In genomic region chr9:92173318-92173717, GRCh38 we compare ENCODE assay signal across 25 cellular contexts.
"Had no signal": no experiment of that assay in that cellular context is flagged by ENCODE, and none has a peak within 500 bp of the region (broad histone marks: within the 10 kb centered on the region; RNA-seq: fewer than 3 reads in every experiment).

No MANE protein-coding gene starts in this region.

- H3K27ac ChIP-seq: breast epithelium, colonic mucosa, dorsolateral prefrontal cortex, esophagus muscularis mucosa, left ventricle myocardium inferior, neural progenitor cell, testis, uterus had no signal

- H3K36me3 Mint-ChIP-seq: activated CD4-positive, alpha-beta memory T cell treated with anti-CD3 and anti-CD28 coated beads for 36 hours; activated naive CD8-positive, alpha-beta T cell treated with anti-CD3 and anti-CD28 coated beads for 36 hours; mesothelial cell of epicardium; stimulated activated effector memory CD8-positive, alpha-beta T cell treated with anti-CD3 and anti-CD28 coated beads, Interleukin-12 subunit alpha, Interleukin-12 subunit beta, amount 100 ng/mL, for 72 hours had no signal

- H2AFZ ChIP-seq: neural progenitor cell had no signal

- H3K4me1 ChIP-seq: breast epithelium, colonic mucosa, esophagus muscularis mucosa, left ventricle myocardium inferior, testis, uterus had no signal

- DNase-seq: activated B cell treated with CpG ODN at 0.5 μM for 24 hours; activated CD4-positive, alpha-beta memory T cell treated with anti-CD3 and anti-CD28 coated beads for 36 hours; activated CD4-positive, alpha-beta T cell treated with anti-CD3 and anti-CD28 coated beads for 4 hours; activated naive CD4-positive, alpha-beta T cell treated with Interleukin-2 at 50 U/mL for 16 hours; activated naive CD8-positive, alpha-beta T cell treated with anti-CD3 and anti-CD28 coated beads for 36 hours; activated T-cell treated with anti-CD3 and anti-CD28 coated beads, Interleukin-2, amount 50 U/mL, for 48 hours; colonic mucosa; dorsolateral prefrontal cortex; effector memory CD8-positive, alpha-beta T cell; hippocampal formation; kidney glomerular epithelial cell; left ventricle myocardium inferior; mammary epithelial cell; naive thymus-derived CD8-positive, alpha-beta T cell; small intestine; stimulated activated CD4-positive, alpha-beta T cell treated with anti-CD3 and anti-CD28 coated beads, Interleukin-2, amount 100 ng/mL, for 24 hours; testis; trophoblast cell; uterus had no signal

- H3K9ac ChIP-seq: neural progenitor cell had no signal

- H3K4me3 ChIP-seq: breast epithelium, colonic mucosa, dorsolateral prefrontal cortex, esophagus muscularis mucosa, left ventricle myocardium inferior, neural progenitor cell, testis, uterus had no signal

- H3K4me1 Mint-ChIP-seq: activated B cell treated with CpG ODN at 0.5 μM for 24 hours; activated naive CD8-positive, alpha-beta T cell treated with anti-CD3 and anti-CD28 coated beads for 36 hours; mesothelial cell of epicardium; naive thymus-derived CD8-positive, alpha-beta T cell; stimulated activated effector memory CD8-positive, alpha-beta T cell treated with anti-CD3 and anti-CD28 coated beads, Interleukin-12 subunit alpha, Interleukin-12 subunit beta, amount 100 ng/mL, for 72 hours had no signal

- H3K36me3 ChIP-seq: breast epithelium, colonic mucosa, esophagus muscularis mucosa, left ventricle myocardium inferior, neural progenitor cell, uterus had no signal

- H3K9me3 Mint-ChIP-seq: activated naive CD8-positive, alpha-beta T cell treated with anti-CD3 and anti-CD28 coated beads for 36 hours; stimulated activated effector memory CD8-positive, alpha-beta T cell treated with anti-CD3 and anti-CD28 coated beads, Interleukin-12 subunit alpha, Interleukin-12 subunit beta, amount 100 ng/mL, for 72 hours had no signal

- H3K9me3 ChIP-seq: colonic mucosa, testis, uterus had no signal

- H3K27me3 ChIP-seq: breast epithelium, colonic mucosa, dorsolateral prefrontal cortex, esophagus muscularis mucosa, neural progenitor cell, testis, uterus had no signal

- H3K4me3 Mint-ChIP-seq: activated B cell treated with CpG ODN at 0.5 μM for 24 hours; activated CD4-positive, alpha-beta memory T cell treated with anti-CD3 and anti-CD28 coated beads for 36 hours; activated naive CD8-positive, alpha-beta T cell treated with anti-CD3 and anti-CD28 coated beads for 36 hours; effector memory CD8-positive, alpha-beta T cell; mesothelial cell of epicardium; naive thymus-derived CD8-positive, alpha-beta T cell; neural progenitor cell; stimulated activated effector memory CD8-positive, alpha-beta T cell treated with anti-CD3 and anti-CD28 coated beads, Interleukin-12 subunit alpha, Interleukin-12 subunit beta, amount 100 ng/mL, for 72 hours had no signal

- H3K4me2 ChIP-seq: neural progenitor cell had no signal

- H3K27ac Mint-ChIP-seq: activated B cell treated with CpG ODN at 0.5 μM for 24 hours; activated CD4-positive, alpha-beta memory T cell treated with anti-CD3 and anti-CD28 coated beads for 36 hours; activated naive CD8-positive, alpha-beta T cell treated with anti-CD3 and anti-CD28 coated beads for 36 hours; effector memory CD8-positive, alpha-beta T cell; mesothelial cell of epicardium; naive thymus-derived CD8-positive, alpha-beta T cell; neural progenitor cell; stimulated activated effector memory CD8-positive, alpha-beta T cell treated with anti-CD3 and anti-CD28 coated beads, Interleukin-12 subunit alpha, Interleukin-12 subunit beta, amount 100 ng/mL, for 72 hours had no signal

- ATAC-seq: effector memory CD8-positive, alpha-beta T cell; naive thymus-derived CD8-positive, alpha-beta T cell; sciatic nerve; stimulated activated effector memory CD8-positive, alpha-beta T cell treated with anti-CD3 and anti-CD28 coated beads, Interleukin-12 subunit alpha, Interleukin-12 subunit beta, amount 100 ng/mL, for 72 hours had no signal
